In the genomic region with DNA sequence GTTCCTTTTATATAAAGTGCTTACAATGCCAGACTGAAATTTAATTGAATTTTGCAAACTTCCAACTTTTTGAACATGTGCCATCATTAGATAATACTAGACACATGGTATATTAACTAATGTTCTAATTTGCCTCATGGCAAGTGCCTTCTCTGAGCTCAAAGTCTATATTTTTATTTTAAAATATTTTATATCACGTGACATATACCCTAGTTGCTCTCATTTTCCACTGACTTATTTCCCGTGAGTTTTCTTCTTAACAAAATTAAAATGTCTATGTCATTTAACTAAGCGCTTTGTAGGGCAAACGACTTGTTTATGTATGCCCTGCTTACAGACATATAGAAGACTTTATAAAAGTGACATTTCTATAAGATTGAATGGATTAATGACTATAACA, we compare ENCODE assay signal across 8 cellular contexts.
"Had no signal": no experiment of that assay in that cellular context is flagged by ENCODE, and none has a peak within 500 bp of the region (broad histone marks: within the 10 kb centered on the region; RNA-seq: fewer than 3 reads in every experiment).

No MANE protein-coding gene starts in this region.

- H2AFZ ChIP-seq: GM23248 had no signal

- H3K27me3 Mint-ChIP-seq: IgD-negative memory B cell had no signal

- H3K4me3 ChIP-seq: GM23248, HAP-1 had no signal

- H3K9me3 ChIP-seq: HAP-1 had no signal

- H3K27ac Mint-ChIP-seq: IgD-negative memory B cell had no signal

- H3K36me3 Mint-ChIP-seq: IgD-negative memory B cell had no signal

- H3K4me1 Mint-ChIP-seq: IgD-negative memory B cell had no signal

- H3K4me1 ChIP-seq: HAP-1 had no signal

- H3K36me3 ChIP-seq: HAP-1 had no signal

- FAIRE-seq: HTR-8/SVneo had no signal

- DNase-seq: GM23248, GOT3, H7, KG1 had no signal

- ATAC-seq: HCT116 had no signal

- H3K4me3 Mint-ChIP-seq: IgD-negative memory B cell had no signal

- H3K27ac ChIP-seq: GM23248 had no signal

- H3K9ac ChIP-seq: GM23248 had no signal
